Comparison of ENCODE assay signal across 21 cellular contexts in the genomic region with DNA sequence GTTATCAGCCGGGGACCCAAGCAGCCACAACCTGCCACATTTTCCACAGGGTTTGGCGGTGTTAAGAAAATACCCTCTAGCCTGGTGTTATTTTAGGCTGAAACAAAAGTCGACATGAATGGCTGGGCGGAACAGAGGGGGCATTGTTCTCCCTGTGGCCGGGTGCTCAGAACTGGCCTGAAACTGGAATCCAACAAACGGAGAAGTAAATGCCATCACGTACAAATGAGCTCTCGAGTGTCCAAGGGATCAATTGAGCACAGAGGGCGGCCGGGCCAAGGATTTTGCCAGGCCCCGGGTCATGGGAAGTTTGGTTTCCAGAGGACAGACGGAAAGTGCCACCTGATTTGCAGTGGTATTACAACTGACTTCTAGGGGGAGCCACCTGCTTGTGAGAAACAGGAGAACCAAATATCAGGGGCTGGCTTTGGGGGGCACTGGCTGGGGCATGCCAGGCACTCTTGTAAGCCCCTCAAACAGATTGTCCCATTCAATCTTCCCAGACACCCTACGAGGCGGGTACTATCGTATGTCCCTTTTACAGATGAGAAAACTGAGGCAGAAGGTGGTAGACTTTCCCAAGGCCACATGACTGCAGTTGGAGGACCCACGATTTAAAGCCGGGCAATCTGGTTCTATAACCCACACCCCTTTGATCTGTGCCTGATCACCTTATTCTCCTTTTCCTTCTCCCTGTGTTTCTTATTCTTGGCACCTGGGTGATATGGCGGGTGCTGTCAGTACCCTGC.
A peak's percentile ranks its signal among the peaks of the same experiment; 100 is the strongest.
DNase-seq lines count a peak whose midpoint lies in the region; ATAC-seq and TF ChIP-seq lines count a peak whose summit lies in the region.
"Had no signal": no experiment of that assay in that cellular context is flagged by ENCODE, and none has a peak within 500 bp of the region (broad histone marks: within the 10 kb centered on the region; RNA-seq: fewer than 3 reads in every experiment).

No MANE protein-coding gene starts in this region.

- POLR2A ChIA-PET in HCT116 (lab: Charles Lee): no interaction called here

- ATAC-seq in HCT116: no peak
- peak; percentile 27 for ATAC-seq in sciatic nerve
- no peak for ATAC-seq in HG02642 (IDR thresholded peaks at IDR 0.05; ENCODE audit: poor library complexity, unreplicated experiment)
- ATAC-seq in HG02938 (IDR thresholded peaks at IDR 0.05; ENCODE audit: unreplicated experiment): no peak
- ATAC-seq: activated CD4-positive, alpha-beta T cell treated with anti-CD3 and anti-CD28 coated beads for 36 hours; GM12878; left colon had no signal

- H2AFZ ChIP-seq in HCT116 (ENCODE audit: low read depth, low read length, poor library complexity, severe bottlenecking): no peak overlapping the region
- H2AFZ ChIP-seq in hepatocyte: no peak overlapping the region

- DNase-seq in HCT116 (ENCODE audit: low read depth, low spot score) (no peak), chondrocyte (ENCODE audit: low spot score) (no peak), sciatic nerve (ENCODE audit: low spot score) (no peak), T1000 (lab: John Stamatoyannopoulos, UW) (no peak), hepatocyte (ENCODE audit: low spot score) (no peak)
- DNase-seq: activated CD4-positive, alpha-beta T cell treated with anti-CD3 and anti-CD28 coated beads for 36 hours; aorta; CD4-positive, alpha-beta T cell; DMS53; effector CD4-positive, alpha-beta T cell; glutamatergic neuron; left colon; NCI-H526 treated with DMSO at 0.1 percent for 48 hours; stimulated activated naive CD4-positive, alpha-beta T cell had no signal

- no peak overlapping the region for H3K4me3 Mint-ChIP-seq in chondrocyte (ENCODE audit: unreplicated experiment)
- H3K4me3 Mint-ChIP-seq: activated CD4-positive, alpha-beta T cell treated with anti-CD3 and anti-CD28 coated beads for 36 hours; activated naive CD4-positive, alpha-beta T cell treated with anti-CD3 and anti-CD28 coated beads, Interleukin-2, amount 50 U/mL, for 24 hours; CD4-positive, alpha-beta T cell; IgD-negative memory B cell had no signal

- TF ChIP-seq POLR2A in HCT116 (IDR thresholded peaks at IDR 0.05; ENCODE audit: borderline replicate concordance, extremely low read depth, insufficient read depth, insufficient read length): no peak

- H3K36me3 ChIP-seq in HCT116 (ENCODE audit: control insufficient read depth in 1 of 2, insufficient read depth in 2 of 2, low read length in 2 of 2): no peaks in the 10 kb centered on the region
- no peaks in the 10 kb centered on the region for H3K36me3 ChIP-seq in mesodermal cell (ENCODE audit: control insufficient read depth, insufficient read depth, low read length)
- no peaks in the 10 kb centered on the region for H3K36me3 ChIP-seq in hepatocyte (replicated peaks; ENCODE audit: insufficient read depth, low read depth)
- H3K36me3 ChIP-seq: tibial nerve had no signal

- no peaks in the 10 kb centered on the region for H3K9me2 ChIP-seq in HCT116 (ENCODE audit: insufficient read depth)
- no peaks in the 10 kb centered on the region for H3K9me2 ChIP-seq in hepatocyte (replicated peaks; ENCODE audit: insufficient read depth)

- H3K4me1 Mint-ChIP-seq in chondrocyte (ENCODE audit: low read depth): peaks cover 16% of the 10 kb centered on the region
- H3K4me1 Mint-ChIP-seq: activated naive CD4-positive, alpha-beta T cell treated with anti-CD3 and anti-CD28 coated beads, Interleukin-2, amount 50 U/mL, for 24 hours; IgD-negative memory B cell had no signal

- H3K4me1 ChIP-seq in HCT116 (ENCODE audit: control insufficient read depth in 1 of 2, insufficient read depth in 2 of 2, low read length in 2 of 2) (no peaks in the 10 kb centered on the region), mesodermal cell (ENCODE audit: control insufficient read depth, insufficient read depth, low read length, poor library complexity, severe bottlenecking) (peaks cover 23% of the 10 kb centered on the region), hepatocyte (ENCODE audit: insufficient read depth) (peaks cover 5% of the 10 kb centered on the region)

- H3K4me2 ChIP-seq in HCT116 (ENCODE audit: low read length) (no peak overlapping the region), hepatocyte (no peak overlapping the region)

- H3K9me3 ChIP-seq in HCT116 (ENCODE audit: control insufficient read depth in 1 of 2, insufficient read depth in 1 of 2, low read depth in 1 of 2, low read length in 2 of 2) (no peaks in the 10 kb centered on the region), mesodermal cell (ENCODE audit: control insufficient read depth, low read length) (peaks cover 9% of the 10 kb centered on the region), hepatocyte (ENCODE audit: low read depth) (peaks cover 3% of the 10 kb centered on the region)

- TF ChIP-seq CTCF in HCT116 (IDR thresholded peaks at IDR 0.05 in 2 of 3, conservative IDR thresholded peaks at IDR 0.05 in 1 of 3; ENCODE audit: borderline replicate concordance in 1 of 3, insufficient read depth in 1 of 3, low read depth in 2 of 3, low read length in 2 of 3): peak in 1 of 3 experiments; percentile 4; a peak in 1 of 6 replicates
- peak; percentile 45 for TF ChIP-seq CTCF in chondrocyte (IDR thresholded peaks at IDR 0.05)
- no peak for TF ChIP-seq CTCF in hepatocyte (IDR thresholded peaks at IDR 0.05; ENCODE audit: poor library complexity)

- H3K36me3 Mint-ChIP-seq in chondrocyte (ENCODE audit: low read depth): peaks cover 7% of the 10 kb centered on the region
- H3K36me3 Mint-ChIP-seq: activated naive CD4-positive, alpha-beta T cell treated with anti-CD3 and anti-CD28 coated beads, Interleukin-2, amount 50 U/mL, for 24 hours had no signal

- CTCF ChIA-PET in HCT116 (lab: Charles Lee): no interaction called here

- RAD21 ChIA-PET in HCT116 (lab: Charles Lee; ENCODE audit: low non-redundant PET in 1 of 2, low total read pairs in 2 of 2, uncharacterized antibody in 2 of 2, unreplicated experiment in 2 of 2): no interaction called here

- H3K4me3 ChIP-seq in HCT116 (replicated peaks in 1 of 2; ENCODE audit: low read depth in 1 of 2, low read length in 2 of 2) (no peak overlapping the region), mesodermal cell (ENCODE audit: extremely low read depth, insufficient read depth, low read length, poor library complexity, severe bottlenecking) (no peak overlapping the region), hepatocyte (no peak overlapping the region)
- H3K4me3 ChIP-seq: GM12878, tibial nerve had no signal

- peaks cover 37% of the 10 kb centered on the region for H3K27me3 ChIP-seq in HCT116 (ENCODE audit: insufficient read depth, low read length)
- H3K27me3 ChIP-seq in hepatocyte: peaks cover 6% of the 10 kb centered on the region

- intact Hi-C loops in HCT116 (cut with micrococcal nuclease): no loop called here
- intact Hi-C loops in sciatic nerve (cut with DNase I): no loop called here

- no peak overlapping the region for H3K27ac Mint-ChIP-seq in chondrocyte (ENCODE audit: unreplicated experiment)
- H3K27ac Mint-ChIP-seq: activated CD4-positive, alpha-beta T cell treated with anti-CD3 and anti-CD28 coated beads for 36 hours; activated naive CD4-positive, alpha-beta T cell treated with anti-CD3 and anti-CD28 coated beads, Interleukin-2, amount 50 U/mL, for 24 hours; CD4-positive, alpha-beta T cell; IgD-negative memory B cell had no signal

- no TSS peak for BruUV-seq in HCT116 (replicated peaks; lab: Mats Ljungman, UMichigan)

- peaks cover 15% of the 10 kb centered on the region for H3K9me3 Mint-ChIP-seq in chondrocyte (ENCODE audit: low read depth)

- H4K20me1 ChIP-seq in HCT116 (ENCODE audit: insufficient read depth): no peaks in the 10 kb centered on the region
- H4K20me1 ChIP-seq in hepatocyte (ENCODE audit: insufficient read depth, poor library complexity, severe bottlenecking): no peaks in the 10 kb centered on the region

- H3K79me2 ChIP-seq in HCT116 (ENCODE audit: insufficient read depth, low read length): no peaks in the 10 kb centered on the region
- no peaks in the 10 kb centered on the region for H3K79me2 ChIP-seq in hepatocyte

- H3K27ac ChIP-seq in HCT116 (ENCODE audit: low read depth, low read length): no peak overlapping the region
- H3K27ac ChIP-seq in mesodermal cell (ENCODE audit: low read depth, low read length, severe bottlenecking): peak overlapping the region; percentile 36
- H3K27ac ChIP-seq in hepatocyte: no peak overlapping the region
- H3K27ac ChIP-seq: tibial nerve had no signal

- H3K27me3 Mint-ChIP-seq in chondrocyte (ENCODE audit: low read depth): peaks cover 35% of the 10 kb centered on the region
- H3K27me3 Mint-ChIP-seq: IgD-negative memory B cell had no signal

- TF ChIP-seq RAD21 in HCT116 (IDR thresholded peaks at IDR 0.05; ENCODE audit: low read depth): 0 out of 2 replicates have a peak, but pooled peaks have one; percentile 7

- 88 to 92% methylated on average over 16 to 17 of the region's 18 CpGs for whole genome bisulfite sequencing in mesodermal cell (ENCODE audit: insufficient coverage in 2 of 2), 2 experiments
- 84% methylated on average over 18 of the region's 18 CpGs for WGBS in hepatocyte (ENCODE audit: low lambda C conversion rate, missing lambda C conversion rate)

- no peak overlapping the region for H3K9ac ChIP-seq in HCT116 (ENCODE audit: low read length)

TF ChIP-seq in HCT116, 20 proteins besides CTCF, POLR2A, EP300 and RAD21 (continues in another document):
- TF ChIP-seq POLR2AphosphoS5 (IDR thresholded peaks at IDR 0.05; ENCODE audit: low read depth, low read length): no peak
- no peak for TF ChIP-seq SIN3A (IDR thresholded peaks at IDR 0.05; ENCODE audit: low read depth)
- TF ChIP-seq ELF1 (IDR thresholded peaks at IDR 0.05; ENCODE audit: borderline replicate concordance, low read depth): no peak
- TF ChIP-seq EZH2 (IDR thresholded peaks at IDR 0.05): no peak
- TF ChIP-seq, protein P1, sequence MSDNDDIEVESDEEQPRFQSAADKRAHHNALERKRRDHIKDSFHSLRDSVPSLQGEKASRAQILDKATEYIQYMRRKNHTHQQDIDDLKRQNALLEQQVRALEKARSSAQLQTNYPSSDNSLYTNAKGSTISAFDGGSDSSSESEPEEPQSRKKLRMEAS (IDR thresholded peaks at IDR 0.05): no peak
- no peak for TF ChIP-seq EZH2phosphoT487 (IDR thresholded peaks at IDR 0.05; ENCODE audit: borderline replicate concordance)
- no peak for TF ChIP-seq SP1 (IDR thresholded peaks at IDR 0.05; ENCODE audit: low read depth)
- TF ChIP-seq ZFX (IDR thresholded peaks at IDR 0.05): no peak
